8 cellular contexts compared by ENCODE assay signal in the genomic region with DNA sequence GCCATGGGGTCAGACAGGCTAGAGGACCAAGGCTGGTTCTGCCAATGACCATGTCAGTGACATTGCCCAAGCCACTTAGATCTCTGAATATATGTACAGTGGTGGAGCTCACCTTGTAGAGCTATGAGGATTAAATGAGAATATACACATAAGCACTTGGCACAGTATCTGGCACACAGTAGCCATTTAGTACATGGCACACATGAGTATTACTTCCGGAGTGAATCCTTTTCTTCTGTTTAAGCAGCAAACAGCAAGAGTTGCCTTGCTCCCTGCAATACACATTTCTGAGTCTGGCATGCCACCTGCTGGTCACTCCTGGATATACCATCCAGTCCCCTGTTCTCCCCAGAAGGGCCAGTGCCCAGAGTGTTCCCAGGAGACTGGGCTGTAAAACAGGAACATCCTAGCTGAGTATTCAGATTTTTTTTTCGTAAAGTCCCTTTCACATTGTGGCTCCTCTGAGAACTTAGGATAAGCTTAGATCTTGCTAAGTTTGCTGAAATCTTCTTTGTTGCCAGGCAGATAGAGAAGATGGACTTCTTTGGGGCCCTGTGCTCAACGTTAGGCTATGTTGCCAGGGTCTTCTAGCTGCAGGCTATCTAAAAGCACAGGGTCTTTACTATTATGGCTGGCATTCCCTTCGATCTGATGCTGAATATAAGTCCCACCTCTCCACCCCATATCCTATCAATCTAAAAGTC.
DNase-seq lines count a peak whose midpoint lies in the region; TF ChIP-seq lines count a peak whose summit lies in the region.

No MANE protein-coding gene starts in this region.

- TF ChIP-seq CTCF in GM12864 (IDR thresholded peaks at IDR 0.05; ENCODE audit: low read depth, low read length, missing control alignments) (peak; percentile 82), glutamatergic neuron (IDR thresholded peaks at IDR 0.05; ENCODE audit: partially characterized antibody, unreplicated experiment) (peak; percentile 96)

- no peaks in the 10 kb centered on the region for H3K27me3 ChIP-seq in SJCRH30

- peaks cover 5% of the 10 kb centered on the region for H3K4me1 Mint-ChIP-seq in activated naive CD4-positive, alpha-beta T cell treated with anti-CD3 and anti-CD28 coated beads, Interleukin-2, amount 10 ng/mL, durations not matched to agents 7 days and 5 days
- H3K4me1 Mint-ChIP-seq in glutamatergic neuron (ENCODE audit: low read depth, unreplicated experiment): peaks cover 7% of the 10 kb centered on the region

- CTCF ChIA-PET in activated naive CD4-positive, alpha-beta T cell treated with anti-CD3 and anti-CD28 coated beads, Interleukin-2, amount 10 ng/mL, durations not matched to agents 7 days and 5 days (lab: Charles Lee): interaction anchor here (0.6 to 4.0 kb wide), 10 partner anchors 9 to 461 kb away, joined by 3 to 32 read pairs (median 6); partner anchors contain the start of gene PSMD6

- DNase-seq in GM12864 (ENCODE audit: low read depth) (peak; percentile 38), HCEC 1CT (peak; percentile 70), M059J (ENCODE audit: low read depth) (peak; percentile 64), SJCRH30 (peak; percentile 51 to 80), glutamatergic neuron (peak; percentile 92), posterior vena cava (ENCODE audit: low spot score) (peak; percentile 92), NCI-H2107 treated with DMSO at 0.1 percent for 48 hours (lab: John Stamatoyannopoulos, UW; ENCODE audit: unreplicated experiment) (no peak)
- peak; percentile 80 for DNase-seq in activated naive CD4-positive, alpha-beta T cell treated with anti-CD3 and anti-CD28 coated beads, Interleukin-2, amount 10 ng/mL, durations not matched to agents 7 days and 5 days

- H3K4me3 ChIP-seq in GM12864 (ENCODE audit: low read depth, low read length) (no peak overlapping the region), SJCRH30 (no peak overlapping the region)

- no peak overlapping the region for H3K4me3 Mint-ChIP-seq in activated naive CD4-positive, alpha-beta T cell treated with anti-CD3 and anti-CD28 coated beads, Interleukin-2, amount 10 ng/mL, durations not matched to agents 7 days and 5 days
- no peak overlapping the region for H3K4me3 Mint-ChIP-seq in glutamatergic neuron (ENCODE audit: unreplicated experiment)

- H3K9me3 ChIP-seq in SJCRH30 (replicated peaks): no peaks in the 10 kb centered on the region

- no peaks in the 10 kb centered on the region for H3K36me3 Mint-ChIP-seq in activated naive CD4-positive, alpha-beta T cell treated with anti-CD3 and anti-CD28 coated beads, Interleukin-2, amount 10 ng/mL, durations not matched to agents 7 days and 5 days
- no peaks in the 10 kb centered on the region for H3K36me3 Mint-ChIP-seq in glutamatergic neuron (ENCODE audit: unreplicated experiment)

- H3K36me3 ChIP-seq in SJCRH30: no peaks in the 10 kb centered on the region

- H3K27ac ChIP-seq in SJCRH30: no peak overlapping the region

- peaks cover 19% of the 10 kb centered on the region for H3K27me3 Mint-ChIP-seq in activated naive CD4-positive, alpha-beta T cell treated with anti-CD3 and anti-CD28 coated beads, Interleukin-2, amount 10 ng/mL, durations not matched to agents 7 days and 5 days
- H3K27me3 Mint-ChIP-seq in glutamatergic neuron (ENCODE audit: unreplicated experiment): peaks cover 2% of the 10 kb centered on the region

- no peak overlapping the region for H3K27ac Mint-ChIP-seq in activated naive CD4-positive, alpha-beta T cell treated with anti-CD3 and anti-CD28 coated beads, Interleukin-2, amount 10 ng/mL, durations not matched to agents 7 days and 5 days
- H3K27ac Mint-ChIP-seq in glutamatergic neuron (ENCODE audit: unreplicated experiment): no peak overlapping the region

- H3K4me1 ChIP-seq in SJCRH30: no peaks in the 10 kb centered on the region

- intact Hi-C loops in posterior vena cava (cut with DNase I): loop anchor here (5.0 to 10.0 kb wide), 2 partner anchors 450 to 452 kb away; no protein-coding TSS in a partner anchor

- H3K9me3 Mint-ChIP-seq in activated naive CD4-positive, alpha-beta T cell treated with anti-CD3 and anti-CD28 coated beads, Interleukin-2, amount 10 ng/mL, durations not matched to agents 7 days and 5 days: no peaks in the 10 kb centered on the region
- H3K9me3 Mint-ChIP-seq in glutamatergic neuron (ENCODE audit: unreplicated experiment): no peaks in the 10 kb centered on the region
